8 cellular contexts compared by ENCODE assay signal in genomic region chr11:120235024-120235628, GRCh38. TPM values are rescaled to one million over a fixed set of nuclear protein-coding genes. Genes with fewer than 3 reads are reported as not detected.
DNase-seq lines count a peak whose midpoint lies in the region; ATAC-seq and TF ChIP-seq lines count a peak whose summit lies in the region.

No MANE protein-coding gene starts in this region.

- intact Hi-C loops in Caco-2 (cut with micrococcal nuclease; ENCODE audit: unreplicated experiment): loop anchor here (1.0 kb wide), 1 partner anchor 65 kb away; no protein-coding TSS in a partner anchor
- intact Hi-C loops in activated T-helper 2 cell treated with anti-CD3 and anti-CD28 coated beads, Interferon-gamma antibody, Interleukin-2, Interleukin-4, amounts not matched to agents 10 μg/mL and 5 μg/mL and 100 μg/mL, durations not matched to agents 14 hours and 24 hours and 36 hours (cut with micrococcal nuclease): loop anchor here (1.0 kb wide), 1 partner anchor 68 kb away; no protein-coding TSS in a partner anchor

- CTCF ChIA-PET in Caco-2 (lab: Charles Lee): interaction anchor here (0.6 to 12.8 kb wide), 4 partner anchors 14 to 1231 kb away, joined by 3 to 246 read pairs (median 6); no protein-coding TSS in a partner anchor

- no peaks in the 10 kb centered on the region for H3K9me3 Mint-ChIP-seq in Caco-2 (ENCODE audit: unreplicated experiment)
- no peaks in the 10 kb centered on the region for H3K9me3 Mint-ChIP-seq in activated T-helper 2 cell treated with anti-CD3 and anti-CD28 coated beads, Interferon-gamma antibody, Interleukin-2, Interleukin-4, amounts not matched to agents 10 μg/mL and 5 μg/mL and 100 μg/mL, durations not matched to agents 14 hours and 24 hours and 36 hours

- H4K20me1 ChIP-seq in smooth muscle cell (ENCODE audit: low read depth): no peaks in the 10 kb centered on the region

- WGBS in smooth muscle cell (ENCODE audit: low lambda C conversion rate): 11% methylated on average over 8 of the region's 8 CpGs

- H3K27me3 ChIP-seq in Caco-2 (replicated peaks; ENCODE audit: control insufficient read depth, insufficient read depth, low read length) (peaks cover 5% of the 10 kb centered on the region), NT2/D1 (ENCODE audit: insufficient read depth, insufficient read length) (peaks cover 11% of the 10 kb centered on the region), cardiac muscle cell (peaks cover 68% of the 10 kb centered on the region), smooth muscle cell (ENCODE audit: low read depth) (peaks cover 32% of the 10 kb centered on the region)

- peaks cover 11% of the 10 kb centered on the region for H3K36me3 Mint-ChIP-seq in Caco-2 (ENCODE audit: insufficient read depth, unreplicated experiment)
- H3K36me3 Mint-ChIP-seq in activated T-helper 2 cell treated with anti-CD3 and anti-CD28 coated beads, Interferon-gamma antibody, Interleukin-2, Interleukin-4, amounts not matched to agents 10 μg/mL and 5 μg/mL and 100 μg/mL, durations not matched to agents 14 hours and 24 hours and 36 hours (ENCODE audit: low read depth): no peaks in the 10 kb centered on the region

- H3K4me1 ChIP-seq in Caco-2 (peaks cover 3% of the 10 kb centered on the region), NT2/D1 (ENCODE audit: insufficient read depth, insufficient read length) (no peaks in the 10 kb centered on the region), cardiac muscle cell (ENCODE audit: low read depth) (no peaks in the 10 kb centered on the region), smooth muscle cell (ENCODE audit: low read depth) (no peaks in the 10 kb centered on the region)

- H3K9me3 ChIP-seq in Caco-2 (no peaks in the 10 kb centered on the region), NT2/D1 (ENCODE audit: insufficient read depth, low read length) (no peaks in the 10 kb centered on the region), cardiac muscle cell (ENCODE audit: low read depth) (no peaks in the 10 kb centered on the region), smooth muscle cell (replicated peaks; ENCODE audit: low read depth) (no peaks in the 10 kb centered on the region)

- no peak overlapping the region for H2AFZ ChIP-seq in smooth muscle cell (ENCODE audit: low read depth)

- peaks cover 12% of the 10 kb centered on the region for H3K27me3 Mint-ChIP-seq in Caco-2 (ENCODE audit: insufficient read depth, unreplicated experiment)
- H3K27me3 Mint-ChIP-seq in activated T-helper 2 cell treated with anti-CD3 and anti-CD28 coated beads, Interferon-gamma antibody, Interleukin-2, Interleukin-4, amounts not matched to agents 10 μg/mL and 5 μg/mL and 100 μg/mL, durations not matched to agents 14 hours and 24 hours and 36 hours (ENCODE audit: low read depth): peaks cover 43% of the 10 kb centered on the region

- H3K36me3 ChIP-seq in Caco-2 (ENCODE audit: control insufficient read depth, insufficient read depth, low read length): no peaks in the 10 kb centered on the region
- H3K36me3 ChIP-seq in NT2/D1 (ENCODE audit: insufficient read depth, insufficient read length, low read length): no peaks in the 10 kb centered on the region
- no peaks in the 10 kb centered on the region for H3K36me3 ChIP-seq in cardiac muscle cell
- H3K36me3 ChIP-seq in smooth muscle cell (ENCODE audit: low read depth): no peaks in the 10 kb centered on the region

- no peaks in the 10 kb centered on the region for H3F3A ChIP-seq in smooth muscle cell (ENCODE audit: low read depth)

- no peak overlapping the region for H3K9ac ChIP-seq in NT2/D1 (ENCODE audit: insufficient read length, low read depth)
- H3K9ac ChIP-seq in smooth muscle cell (ENCODE audit: low read depth): no peak overlapping the region

- no TSS peak for BruUV-seq in Caco-2 (replicated peaks; lab: Mats Ljungman, UMichigan)

- H3K4me1 Mint-ChIP-seq in Caco-2 (ENCODE audit: low read depth, unreplicated experiment): no peaks in the 10 kb centered on the region
- H3K4me1 Mint-ChIP-seq in activated T-helper 2 cell treated with anti-CD3 and anti-CD28 coated beads, Interferon-gamma antibody, Interleukin-2, Interleukin-4, amounts not matched to agents 10 μg/mL and 5 μg/mL and 100 μg/mL, durations not matched to agents 14 hours and 24 hours and 36 hours (ENCODE audit: low read depth): no peaks in the 10 kb centered on the region

- peak; percentile 60 for ATAC-seq in HG03280 (IDR thresholded peaks at IDR 0.05; ENCODE audit: unreplicated experiment)
- ATAC-seq in HG03045 (IDR thresholded peaks at IDR 0.05; ENCODE audit: unreplicated experiment): no peak

- DNase-seq in Caco-2 (peak; percentile 89 to 93), NT2/D1 (ENCODE audit: low read depth, low spot score) (peak; percentile 81), cardiac muscle cell (ENCODE audit: low read depth in 1 of 2, low spot score in 1 of 2) (peak; percentile 68 to 82), smooth muscle cell (lab: John Stamatoyannopoulos, UW; ENCODE audit: unreplicated experiment) (no peak), midbrain (lab: John Stamatoyannopoulos, UW) (no peak)
- peak; percentile 47 for DNase-seq in activated T-helper 2 cell treated with anti-CD3 and anti-CD28 coated beads, Interferon-gamma antibody, Interleukin-2, Interleukin-4, amounts not matched to agents 10 μg/mL and 5 μg/mL and 100 μg/mL, durations not matched to agents 14 hours and 24 hours and 36 hours (ENCODE audit: low spot score)

- H3K27ac ChIP-seq in cardiac muscle cell (no peak overlapping the region), smooth muscle cell (ENCODE audit: low read depth) (no peak overlapping the region)

- H3K4me3 Mint-ChIP-seq in Caco-2 (ENCODE audit: unreplicated experiment): no peak overlapping the region
- no peak overlapping the region for H3K4me3 Mint-ChIP-seq in activated T-helper 2 cell treated with anti-CD3 and anti-CD28 coated beads, Interferon-gamma antibody, Interleukin-2, Interleukin-4, amounts not matched to agents 10 μg/mL and 5 μg/mL and 100 μg/mL, durations not matched to agents 14 hours and 24 hours and 36 hours (ENCODE audit: low read depth)

- H3K4me3 ChIP-seq in Caco-2 (ENCODE audit: low read depth, low read length): no peak overlapping the region
- no peak overlapping the region for H3K4me3 ChIP-seq in NT2/D1 (ENCODE audit: insufficient read length, low read depth)
- no peak overlapping the region for H3K4me3 ChIP-seq in cardiac muscle cell
- no peak overlapping the region for H3K4me3 ChIP-seq in smooth muscle cell

- H3K4me2 ChIP-seq in smooth muscle cell: no peak overlapping the region

- POLR2A ChIA-PET in Caco-2 (lab: Charles Lee): no interaction called here

- H3K79me2 ChIP-seq in smooth muscle cell (ENCODE audit: low read depth): no peaks in the 10 kb centered on the region

- TF ChIP-seq CTCF in Caco-2 (IDR thresholded peaks at IDR 0.05; ENCODE audit: insufficient read depth in 1 of 2, low read depth in 1 of 2, low read length in 1 of 2, severe bottlenecking in 1 of 2, unreplicated experiment in 1 of 2) (peak; percentile 97 to 99), cardiac muscle cell (IDR thresholded peaks at IDR 0.05; ENCODE audit: low read depth, low read length) (peak; percentile 87), smooth muscle cell (IDR thresholded peaks at IDR 0.05; ENCODE audit: borderline replicate concordance, insufficient read depth, poor library complexity, severe bottlenecking) (peak; percentile 89)

- no peak overlapping the region for H3K27ac Mint-ChIP-seq in Caco-2 (ENCODE audit: unreplicated experiment)
- H3K27ac Mint-ChIP-seq in activated T-helper 2 cell treated with anti-CD3 and anti-CD28 coated beads, Interferon-gamma antibody, Interleukin-2, Interleukin-4, amounts not matched to agents 10 μg/mL and 5 μg/mL and 100 μg/mL, durations not matched to agents 14 hours and 24 hours and 36 hours: no peak overlapping the region

RNA-seq across cellular contexts. Expression of gene POU2F3, which starts 4.8 kb away (rescaled TPM):
- total RNA-seq in Caco-2 (2022) (not detected in 2 replicates), cardiac muscle cell (0.15 TPM in 1 of 2 replicates, not detected in the other), smooth muscle cell (2.8 TPM in 1 of 2 replicates, not detected in the other)
- not detected in 2 replicates for total RNA-seq in activated T-helper 2 cell treated with anti-CD3 and anti-CD28 coated beads, Interferon-gamma antibody, Interleukin-2, Interleukin-4, amounts not matched to agents 10 μg/mL and 5 μg/mL and 100 μg/mL, durations not matched to agents 14 hours and 24 hours and 36 hours
- polyA plus RNA-seq in cardiac muscle cell (0.40 TPM in 1 of 2 replicates, not detected in the other), smooth muscle cell (0.34 TPM in 1 of 2 replicates, not detected in the other)

RNA-seq across cellular contexts. Expression of gene OAF, which starts 24.3 kb away (rescaled TPM):
- 30.3 and 31.3 TPM in 2 replicates for total RNA-seq in Caco-2 (2022)
- total RNA-seq in activated T-helper 2 cell treated with anti-CD3 and anti-CD28 coated beads, Interferon-gamma antibody, Interleukin-2, Interleukin-4, amounts not matched to agents 10 μg/mL and 5 μg/mL and 100 μg/mL, durations not matched to agents 14 hours and 24 hours and 36 hours: 2.8 and 2.9 TPM in 2 replicates
- total RNA-seq in cardiac muscle cell: 11.3 and 13.2 TPM in 2 replicates
- 9.9 and 12.0 TPM in 2 replicates for polyA plus RNA-seq in cardiac muscle cell
- 41.6 and 42.9 TPM in 2 replicates for total RNA-seq in smooth muscle cell
- polyA plus RNA-seq in smooth muscle cell: 69.8 and 112 TPM in 2 replicates

Comparison
In these comparisons a context has a peak if more than half of its experiments do, and no peak if none do; other contexts are left out.
1. DNase-seq: peak in Caco-2 (2 of 2), NT2/D1 (single experiment), activated T-helper 2 cell treated with anti-CD3 and anti-CD28 coated beads, Interferon-gamma antibody, Interleukin-2, Interleukin-4, amounts not matched to agents 10 μg/mL and 5 μg/mL and 100 μg/mL, durations not matched to agents 14 hours and 24 hours and 36 hours (single experiment) and cardiac muscle cell (2 of 2); none in smooth muscle cell (single experiment) and midbrain (single experiment).
2. Peak in every context shown above with its lines, with median percentiles within 50 percentile points of each other: CTCF ChIP-seq.